ENCODE assay signal across 23 cellular contexts in the genomic region with DNA sequence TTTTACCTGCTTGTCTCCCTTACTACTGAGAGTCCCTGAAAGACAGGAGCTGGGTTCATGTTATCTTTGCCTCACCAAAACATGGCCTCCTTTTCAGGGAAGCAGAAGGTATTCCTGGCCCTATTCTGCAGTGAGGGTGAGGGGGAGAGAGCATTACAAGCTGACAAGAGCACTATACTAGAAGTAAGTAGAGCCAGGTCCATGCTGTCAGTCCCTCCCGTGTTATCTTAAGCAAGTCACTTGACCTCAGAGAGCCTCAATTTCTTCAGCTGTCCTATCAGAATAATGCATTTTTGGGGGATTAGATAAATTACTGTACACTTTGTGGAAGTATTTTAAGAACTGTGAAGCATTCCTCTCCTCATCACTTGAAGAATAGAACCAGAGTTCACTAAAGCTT.
DNase-seq lines count a peak whose midpoint lies in the region; ATAC-seq and TF ChIP-seq lines count a peak whose summit lies in the region.
"Had no signal": no experiment of that assay in that cellular context is flagged by ENCODE, and none has a peak within 500 bp of the region (broad histone marks: within the 10 kb centered on the region; RNA-seq: fewer than 3 reads in every experiment).

No MANE protein-coding gene starts in this region.

- peaks cover 61% of the 10 kb centered on the region for H3K4me1 ChIP-seq in cardiac muscle cell (ENCODE audit: low read depth)
- peaks cover 7 to 41% (median 30%) of the 10 kb centered on the region in 4 donors for H3K4me1 ChIP-seq in esophagus muscularis mucosa
- peaks cover 10% of the 10 kb centered on the region for H3K4me1 ChIP-seq in stomach smooth muscle (ENCODE audit: control insufficient read depth, insufficient read depth, low read length)

- intact Hi-C loops in cardiac septum (cut with DNase I) (no loop called here), esophagus muscularis mucosa (cut with DNase I) (loop anchor here (10.0 kb wide), 1 partner anchor 198 kb away; no protein-coding TSS in a partner anchor)

- H3K36me3 Mint-ChIP-seq in nephron (ENCODE audit: low read depth), result peaks cover 11% of the 10 kb centered on the region

- ATAC-seq in GM21619 (IDR thresholded peaks at IDR 0.05; ENCODE audit: unreplicated experiment), result no peak
- ATAC-seq: GM23338 had no signal

- WGBS in esophagus muscularis mucosa, result 82% methylated on average over 1 of the region's 1 CpG

- H3K9me3 ChIP-seq in cardiac muscle cell (ENCODE audit: low read depth), result no peaks in the 10 kb centered on the region
- no peaks in the 10 kb centered on the region for H3K9me3 ChIP-seq in esophagus muscularis mucosa
- no peaks in the 10 kb centered on the region for H3K9me3 ChIP-seq in stomach smooth muscle (ENCODE audit: control insufficient read depth in 2 of 2, low read length in 2 of 2)
- H3K9me3 ChIP-seq: HAP-1 had no signal

- H3K27me3 Mint-ChIP-seq in nephron (ENCODE audit: low read depth), result no peaks in the 10 kb centered on the region
- H3K27me3 Mint-ChIP-seq: CD8-positive, alpha-beta memory T cell had no signal

- no peak overlapping the region for H3K9ac ChIP-seq in stomach smooth muscle (ENCODE audit: low read length in 2 of 2)
- H3K9ac ChIP-seq: KMS-11 had no signal

- DNase-seq in cardiac muscle cell (ENCODE audit: low read depth in 1 of 2, low spot score in 1 of 2) (peak in 1 of 2 donors; percentile 52), cardiac septum (ENCODE audit: low spot score) (no peak), esophagus muscularis mucosa (ENCODE audit: extremely low spot score) (no peak), medulla oblongata (ENCODE audit: extremely low spot score) (no peak)
- DNase-seq: 8988T; AML-193; C1 segment of cervical spinal cord; Calu3; CD8-positive, alpha-beta memory T cell; DMS153; NCI-H1092 treated with DMSO at 0.1 percent for 48 hours; NCI-H1436 treated with DMSO at 0.1 percent for 48 hours; NCI-H1930; NCI-H226; NCI-H510A treated with DMSO at 0.1 percent for 48 hours; NCI-H774 had no signal

- no peak overlapping the region for H3K4me3 Mint-ChIP-seq in nephron
- H3K4me3 Mint-ChIP-seq: CD8-positive, alpha-beta memory T cell; GM23338 had no signal

- H3K4me3 ChIP-seq in cardiac muscle cell (no peak overlapping the region), esophagus muscularis mucosa (no peak overlapping the region), stomach smooth muscle (ENCODE audit: low read length in 2 of 2) (no peak overlapping the region)
- H3K4me3 ChIP-seq: GM23338, HAP-1 had no signal

- peaks cover 20% of the 10 kb centered on the region for H3K4me1 Mint-ChIP-seq in nephron
- H3K4me1 Mint-ChIP-seq: CD8-positive, alpha-beta memory T cell had no signal

- H3K27ac ChIP-seq in cardiac muscle cell (peak overlapping the region; percentile 86), esophagus muscularis mucosa (replicated peaks in 1 of 4) (peak overlapping the region in 3 of 4 donors; percentile 66 to 68 (median 67)), stomach smooth muscle (ENCODE audit: low read length) (peak overlapping the region; percentile 42)
- H3K27ac ChIP-seq: HL-60, KMS-11 had no signal

- TF ChIP-seq EP300 in esophagus muscularis mucosa (IDR thresholded peaks at IDR 0.05), result no peak

- H3K27me3 ChIP-seq in cardiac muscle cell (no peaks in the 10 kb centered on the region), esophagus muscularis mucosa (no peaks in the 10 kb centered on the region), stomach smooth muscle (ENCODE audit: control insufficient read depth in 1 of 2, insufficient read depth in 2 of 2, low read length in 2 of 2) (no peaks in the 10 kb centered on the region)

- peak overlapping the region in 2 of 3 experiments; percentile 44 to 55 for H3K27ac Mint-ChIP-seq in nephron
- H3K27ac Mint-ChIP-seq: CD8-positive, alpha-beta memory T cell had no signal

- TF ChIP-seq POLR2A in esophagus muscularis mucosa (IDR thresholded peaks at IDR 0.05; ENCODE audit: low read depth), result no peak

- H3K36me3 ChIP-seq in cardiac muscle cell (no peaks in the 10 kb centered on the region), esophagus muscularis mucosa (peaks cover 0 to 6% (median 0%) of the 10 kb centered on the region in 4 donors), stomach smooth muscle (ENCODE audit: control insufficient read depth in 2 of 2, insufficient read depth in 2 of 2, low read length in 2 of 2) (no peaks in the 10 kb centered on the region)
- H3K36me3 ChIP-seq: HAP-1 had no signal

- no peaks in the 10 kb centered on the region for H3K9me3 Mint-ChIP-seq in nephron

- TF ChIP-seq CTCF in cardiac muscle cell (IDR thresholded peaks at IDR 0.05; ENCODE audit: low read depth, low read length), result no peak
- TF ChIP-seq CTCF in esophagus muscularis mucosa (IDR thresholded peaks at IDR 0.05), result no peak
- no peak for TF ChIP-seq CTCF in nephron (IDR thresholded peaks at IDR 0.05; ENCODE audit: unreplicated experiment in 3 of 3)
